ENCODE assay signal across 38 cellular contexts in the genomic region with DNA sequence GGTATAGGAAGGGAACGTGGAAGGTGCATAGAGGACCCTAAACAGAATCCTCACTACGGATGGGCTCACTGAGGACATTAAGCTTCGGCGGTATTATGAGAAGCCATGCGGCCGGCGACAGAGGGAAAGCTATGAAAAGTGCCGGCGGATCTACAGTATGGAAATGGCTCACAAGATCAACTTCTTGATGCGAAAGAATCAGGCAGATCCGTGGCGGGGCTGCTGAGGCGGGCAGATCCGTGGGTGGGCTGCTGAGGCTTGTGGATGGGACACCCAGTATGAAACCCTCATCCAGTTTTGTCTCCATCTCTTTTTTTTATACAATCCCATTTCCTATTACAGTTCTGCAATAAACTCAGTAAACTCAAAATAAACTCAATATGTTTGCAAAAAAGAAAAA.
"Had no signal": no experiment of that assay in that cellular context is flagged by ENCODE, and none has a peak within 500 bp of the region (broad histone marks: within the 10 kb centered on the region; RNA-seq: fewer than 3 reads in every experiment).

No MANE protein-coding gene starts in this region.

- H3K9me3 Mint-ChIP-seq: activated naive CD4-positive, alpha-beta T cell treated with anti-CD3 and anti-CD28 coated beads for 36 hours; activated naive CD4-positive, alpha-beta T cell treated with anti-CD3 and anti-CD28 coated beads, Interleukin-2, amount 10 ng/mL, durations not matched to agents 7 days and 5 days; activated naive CD4-positive, alpha-beta T cell treated with anti-CD3 and anti-CD28 coated beads, Interleukin-2, amount 50 U/mL, for 24 hours; activated naive CD4-positive, alpha-beta T cell treated with anti-CD3 and anti-CD28 coated beads, Interleukin-2, amount 50 U/mL, for 72 hours; activated naive CD8-positive, alpha-beta T cell treated with anti-CD3 and anti-CD28 coated beads for 36 hours; activated naive CD8-positive, alpha-beta T cell treated with anti-CD3 and anti-CD28 coated beads, Interleukin-2, amount 10 ng/mL, durations not matched to agents 7 days and 5 days; activated naive CD8-positive, alpha-beta T cell treated with anti-CD3 and anti-CD28 coated beads, Interleukin-2, amount 50 U/mL, for 24 hours; activated T-cell treated with anti-CD3 and anti-CD28 coated beads, Interleukin-2, amount 50 U/mL, for 4 hours; activated T-cell treated with anti-CD3 and anti-CD28 coated beads, Interleukin-2, amount 50 U/mL, for 72 hours; activated T-helper 1 cell treated with anti-CD3 and anti-CD28 coated beads, Interleukin-12 subunit alpha, Interleukin-12 subunit beta, Interleukin-2, Interleukin-4 antibody, amounts not matched to agents 30 ng/mL and 10 ng/mL and 1 ng/mL, durations not matched to agents 14 hours and 24 hours and 36 hours; activated T-helper 17 cell treated with anti-CD3 and anti-CD28 coated beads, Interleukin-2, amount 50 U/mL, for 72 hours; activated T-helper 2 cell treated with anti-CD3 and anti-CD28 coated beads, Interferon-gamma antibody, Interleukin-2, Interleukin-4, amounts not matched to agents 10 μg/mL and 5 μg/mL and 100 μg/mL, durations not matched to agents 14 hours and 24 hours and 36 hours; brain; central memory CD8-positive, alpha-beta T cell had no signal

- H3K36me3 ChIP-seq: adrenal gland, ascending aorta, brain microvascular endothelial cell, breast epithelium, cardiac muscle cell had no signal

- H3K4me3 ChIP-seq: adrenal gland, ascending aorta, body of pancreas, breast epithelium, cardiac muscle cell had no signal

- H3K27ac ChIP-seq: adrenal gland, ascending aorta, body of pancreas, brain microvascular endothelial cell, breast epithelium, cardiac muscle cell had no signal

- ATAC-seq: activated naive CD8-positive, alpha-beta T cell treated with anti-CD3 and anti-CD28 coated beads, Interleukin-2, amount 50 U/mL, for 24 hours; activated T-cell treated with anti-CD3 and anti-CD28 coated beads, Interleukin-2, amount 50 U/mL, for 4 hours; activated T-cell treated with anti-CD3 and anti-CD28 coated beads, Interleukin-2, amount 50 U/mL, for 72 hours; activated T-helper 17 cell treated with anti-CD3 and anti-CD28 coated beads, Interleukin-2, amount 50 U/mL, for 72 hours; body of pancreas had no signal

- DNase-seq: activated effector memory CD4-positive, alpha-beta T cell treated with anti-CD3 and anti-CD28 coated beads, Interleukin-2, amount 50 U/mL, for 16 hours; activated effector memory CD4-positive, alpha-beta T cell treated with Interleukin-2 at 50 U/mL for 16 hours; activated gamma-delta T cell; activated gamma-delta T cell treated with Interleukin-2 at 50 U/mL for 16 hours; activated naive CD4-positive, alpha-beta T cell; activated naive CD4-positive, alpha-beta T cell treated with anti-CD3 and anti-CD28 coated beads for 36 hours; activated naive CD4-positive, alpha-beta T cell treated with anti-CD3 and anti-CD28 coated beads, Interleukin-2, amount 10 ng/mL, durations not matched to agents 7 days and 5 days; activated naive CD4-positive, alpha-beta T cell treated with anti-CD3 and anti-CD28 coated beads, Interleukin-2, amount 50 U/mL, for 16 hours; activated naive CD4-positive, alpha-beta T cell treated with Interleukin-2 at 50 U/mL for 16 hours; activated naive CD8-positive, alpha-beta T cell treated with anti-CD3 and anti-CD28 coated beads for 36 hours; activated naive CD8-positive, alpha-beta T cell treated with anti-CD3 and anti-CD28 coated beads, Interleukin-2, amount 10 ng/mL, durations not matched to agents 7 days and 5 days; activated naive CD8-positive, alpha-beta T cell treated with anti-CD3 and anti-CD28 coated beads, Interleukin-2, amount 50 U/mL, for 24 hours; activated T-cell treated with anti-CD3 and anti-CD28 coated beads, Interleukin-2, amount 50 U/mL, for 4 hours; activated T-cell treated with anti-CD3 and anti-CD28 coated beads, Interleukin-2, amount 50 U/mL, for 48 hours; activated T-cell treated with anti-CD3 and anti-CD28 coated beads, Interleukin-2, amount 50 U/mL, for 72 hours; adrenal gland; amniotic stem cell; amygdala; anterior cingulate cortex; body of pancreas; brain microvascular endothelial cell; caudate nucleus; central memory CD4-positive, alpha-beta T cell; cerebellar nuclear complex had no signal

- H3K36me3 Mint-ChIP-seq: activated naive CD4-positive, alpha-beta T cell treated with anti-CD3 and anti-CD28 coated beads, Interleukin-2, amount 10 ng/mL, durations not matched to agents 7 days and 5 days; activated naive CD4-positive, alpha-beta T cell treated with anti-CD3 and anti-CD28 coated beads, Interleukin-2, amount 50 U/mL, for 24 hours; activated naive CD4-positive, alpha-beta T cell treated with anti-CD3 and anti-CD28 coated beads, Interleukin-2, amount 50 U/mL, for 72 hours; activated naive CD8-positive, alpha-beta T cell; activated naive CD8-positive, alpha-beta T cell treated with anti-CD3 and anti-CD28 coated beads for 36 hours; activated naive CD8-positive, alpha-beta T cell treated with anti-CD3 and anti-CD28 coated beads, Interleukin-2, amount 10 ng/mL, durations not matched to agents 7 days and 5 days had no signal

- H3K27ac Mint-ChIP-seq: activated naive CD4-positive, alpha-beta T cell treated with anti-CD3 and anti-CD28 coated beads for 36 hours; activated naive CD4-positive, alpha-beta T cell treated with anti-CD3 and anti-CD28 coated beads, Interleukin-2, amount 10 ng/mL, durations not matched to agents 7 days and 5 days; activated naive CD4-positive, alpha-beta T cell treated with anti-CD3 and anti-CD28 coated beads, Interleukin-2, amount 50 U/mL, for 24 hours; activated naive CD8-positive, alpha-beta T cell; activated naive CD8-positive, alpha-beta T cell treated with anti-CD3 and anti-CD28 coated beads for 36 hours; activated naive CD8-positive, alpha-beta T cell treated with anti-CD3 and anti-CD28 coated beads, Interleukin-2, amount 10 ng/mL, durations not matched to agents 7 days and 5 days; activated naive CD8-positive, alpha-beta T cell treated with anti-CD3 and anti-CD28 coated beads, Interleukin-2, amount 50 U/mL, for 24 hours; activated T-cell treated with anti-CD3 and anti-CD28 coated beads, Interleukin-2, amount 50 U/mL, for 72 hours; activated T-helper 1 cell treated with anti-CD3 and anti-CD28 coated beads, Interleukin-12 subunit alpha, Interleukin-12 subunit beta, Interleukin-2, Interleukin-4 antibody, amounts not matched to agents 30 ng/mL and 10 ng/mL and 1 ng/mL, durations not matched to agents 14 hours and 24 hours and 36 hours; activated T-helper 17 cell treated with anti-CD3 and anti-CD28 coated beads, Interleukin-2, amount 50 U/mL, for 72 hours; activated T-helper 2 cell treated with anti-CD3 and anti-CD28 coated beads, Interferon-gamma antibody, Interleukin-2, Interleukin-4, amounts not matched to agents 10 μg/mL and 5 μg/mL and 100 μg/mL, durations not matched to agents 14 hours and 24 hours and 36 hours; brain had no signal

- FAIRE-seq: astrocyte, bronchial epithelial cell, colon had no signal

- H3K27me3 ChIP-seq: adrenal gland, ascending aorta, body of pancreas, brain microvascular endothelial cell, breast epithelium, cardiac muscle cell had no signal

- H3K27me3 Mint-ChIP-seq: activated naive CD4-positive, alpha-beta T cell treated with anti-CD3 and anti-CD28 coated beads, Interleukin-2, amount 10 ng/mL, durations not matched to agents 7 days and 5 days; activated naive CD8-positive, alpha-beta T cell; activated naive CD8-positive, alpha-beta T cell treated with anti-CD3 and anti-CD28 coated beads for 36 hours; activated naive CD8-positive, alpha-beta T cell treated with anti-CD3 and anti-CD28 coated beads, Interleukin-2, amount 10 ng/mL, durations not matched to agents 7 days and 5 days; activated naive CD8-positive, alpha-beta T cell treated with anti-CD3 and anti-CD28 coated beads, Interleukin-2, amount 50 U/mL, for 24 hours; activated T-helper 17 cell treated with anti-CD3 and anti-CD28 coated beads, Interleukin-2, amount 50 U/mL, for 72 hours; brain had no signal

- H3K4me1 ChIP-seq: adrenal gland, ascending aorta, breast epithelium had no signal

- H3K4me1 Mint-ChIP-seq: activated naive CD4-positive, alpha-beta T cell treated with anti-CD3 and anti-CD28 coated beads, Interleukin-2, amount 10 ng/mL, durations not matched to agents 7 days and 5 days; activated naive CD4-positive, alpha-beta T cell treated with anti-CD3 and anti-CD28 coated beads, Interleukin-2, amount 50 U/mL, for 24 hours; activated naive CD8-positive, alpha-beta T cell treated with anti-CD3 and anti-CD28 coated beads, Interleukin-2, amount 10 ng/mL, durations not matched to agents 7 days and 5 days; activated naive CD8-positive, alpha-beta T cell treated with anti-CD3 and anti-CD28 coated beads, Interleukin-2, amount 50 U/mL, for 24 hours; activated T-helper 17 cell treated with anti-CD3 and anti-CD28 coated beads, Interleukin-2, amount 50 U/mL, for 72 hours; central memory CD8-positive, alpha-beta T cell had no signal

- H3K9me3 ChIP-seq: adrenal gland, ascending aorta, body of pancreas, breast epithelium had no signal

- H3K4me3 Mint-ChIP-seq: activated naive CD4-positive, alpha-beta T cell treated with anti-CD3 and anti-CD28 coated beads for 36 hours; activated naive CD4-positive, alpha-beta T cell treated with anti-CD3 and anti-CD28 coated beads, Interleukin-2, amount 10 ng/mL, durations not matched to agents 7 days and 5 days; activated naive CD4-positive, alpha-beta T cell treated with anti-CD3 and anti-CD28 coated beads, Interleukin-2, amount 50 U/mL, for 24 hours; activated naive CD8-positive, alpha-beta T cell; activated naive CD8-positive, alpha-beta T cell treated with anti-CD3 and anti-CD28 coated beads for 36 hours; activated naive CD8-positive, alpha-beta T cell treated with anti-CD3 and anti-CD28 coated beads, Interleukin-2, amount 10 ng/mL, durations not matched to agents 7 days and 5 days; activated naive CD8-positive, alpha-beta T cell treated with anti-CD3 and anti-CD28 coated beads, Interleukin-2, amount 50 U/mL, for 24 hours; activated T-cell treated with anti-CD3 and anti-CD28 coated beads, Interleukin-2, amount 50 U/mL, for 4 hours; activated T-cell treated with anti-CD3 and anti-CD28 coated beads, Interleukin-2, amount 50 U/mL, for 72 hours; activated T-helper 1 cell treated with anti-CD3 and anti-CD28 coated beads, Interleukin-12 subunit alpha, Interleukin-12 subunit beta, Interleukin-2, Interleukin-4 antibody, amounts not matched to agents 30 ng/mL and 10 ng/mL and 1 ng/mL, durations not matched to agents 14 hours and 24 hours and 36 hours; activated T-helper 17 cell treated with anti-CD3 and anti-CD28 coated beads, Interleukin-2, amount 50 U/mL, for 72 hours; brain; central memory CD8-positive, alpha-beta T cell had no signal
